Comparison of ENCODE assay signal across 8 cellular contexts in the genomic region with DNA sequence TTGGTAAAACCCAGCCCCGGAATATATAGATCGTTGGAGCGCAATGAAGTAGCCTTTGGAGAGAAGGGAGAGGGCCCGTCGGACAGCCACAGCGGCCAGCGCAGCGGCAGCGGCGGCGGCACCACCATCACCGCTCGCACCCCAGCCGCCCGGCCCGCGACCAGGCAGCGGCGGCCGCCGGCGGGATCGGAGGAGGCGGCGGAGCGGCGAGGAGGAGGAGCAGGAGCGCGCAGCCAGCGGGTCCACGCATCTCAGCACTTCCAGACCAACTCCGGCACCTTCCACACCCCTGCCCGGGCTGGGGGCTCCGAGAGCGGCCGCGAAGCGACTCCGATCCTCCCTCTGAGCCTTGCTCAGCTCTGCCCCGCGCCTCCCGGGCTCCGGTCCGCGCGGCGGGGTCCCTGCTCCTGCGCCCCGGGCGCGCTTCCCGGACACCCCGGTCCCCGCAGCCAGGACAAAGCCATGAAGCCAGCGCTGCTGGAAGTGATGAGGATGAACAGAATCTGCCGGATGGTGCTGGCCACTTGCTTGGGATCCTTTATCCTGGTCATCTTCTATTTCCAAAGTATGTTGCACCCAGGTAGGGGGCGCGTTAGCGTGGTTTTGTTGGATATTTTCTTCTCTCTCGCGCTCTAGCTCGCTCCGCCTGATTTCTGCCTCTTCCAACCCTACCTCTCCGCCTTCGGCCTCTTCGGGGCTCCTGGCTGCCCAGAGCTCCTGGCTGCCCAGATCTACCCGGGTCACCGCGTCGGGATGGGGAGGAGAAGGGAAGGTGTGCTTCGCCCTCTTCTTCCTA. TPM values are rescaled to one million over a fixed set of nuclear protein-coding genes. Genes with fewer than 3 reads are reported as not detected.
DNase-seq lines count a peak whose midpoint lies in the region; ATAC-seq and TF ChIP-seq lines count a peak whose summit lies in the region.

No MANE protein-coding gene starts in this region.

- H3K9ac ChIP-seq in skeletal muscle tissue (ENCODE audit: low read depth in 1 of 3, low read length in 3 of 3), result peak overlapping the region; percentile 70 to 71 (median 70)

- peak overlapping the region; percentile 58 for H3K27ac ChIP-seq in skeletal muscle tissue (ENCODE audit: low read depth, low read length)

- no peaks in the 10 kb centered on the region for H3K9me3 ChIP-seq in skeletal muscle tissue (ENCODE audit: control insufficient read depth in 3 of 3, low read length in 3 of 3)

- peak; percentile 30 for ATAC-seq in HG02852 (IDR thresholded peaks at IDR 0.05; ENCODE audit: unreplicated experiment)

- DNase-seq in 8988T (peak; percentile 75), GM13977 (ENCODE audit: low spot score) (peak; percentile 79), NCI-H1694 (lab: John Stamatoyannopoulos, UW) (peak; percentile 11), UCSD-AML1 (lab: John Stamatoyannopoulos, UW; ENCODE audit: unreplicated experiment) (peak; percentile 67), cardiac fibroblast (ENCODE audit: low read depth in 2 of 2) (peak; percentile 77 to 84), inferior parietal cortex (ENCODE audit: extremely low spot score) (peak; percentile 74)

- H3K4me1 ChIP-seq in skeletal muscle tissue (ENCODE audit: control insufficient read depth in 3 of 3, insufficient read depth in 3 of 3, low read length in 3 of 3), result peaks cover 24 to 26% (median 25%) of the 10 kb centered on the region in 3 donors

- in situ Hi-C loops in GM13977 (cut with MboI; ENCODE audit: low pct_unique_long_range_greater_than_20kb, low sequenced_read_pairs, unreplicated experiment), result no loop called here

- H3K4me3 ChIP-seq in cardiac fibroblast (replicated peaks in 1 of 2; ENCODE audit: low read depth in 2 of 2, low read length in 2 of 2) (peak overlapping the region; percentile 82 to 93), skeletal muscle tissue (ENCODE audit: low read length in 3 of 3) (peak overlapping the region; percentile 68 to 76 (median 74))

- TF ChIP-seq CTCF in GM13977 (IDR thresholded peaks at IDR 0.05; ENCODE audit: extremely low read depth, insufficient read depth, missing control alignments), result peak; percentile 63
- TF ChIP-seq CTCF in cardiac fibroblast (IDR thresholded peaks at IDR 0.05; ENCODE audit: low read depth, low read length), result peak; percentile 46

- H3K36me3 ChIP-seq in skeletal muscle tissue (ENCODE audit: control insufficient read depth in 3 of 3, insufficient read depth in 3 of 3, low read length in 3 of 3), result no peaks in the 10 kb centered on the region

- peaks cover 0 to 40% (median 38%) of the 10 kb centered on the region in 3 donors for H3K27me3 ChIP-seq in skeletal muscle tissue (ENCODE audit: control insufficient read depth in 3 of 3, insufficient read depth in 3 of 3, low read length in 3 of 3)

RNA-seq across cellular contexts. Expression of a gene that starts 0.4 kb away (rescaled TPM):
- 2.1 TPM for total RNA-seq in skeletal muscle tissue

Comparison
In these comparisons a context has a peak if more than half of its experiments do, and no peak if none do; other contexts are left out.
1. Peak in every context shown above with its lines: DNase-seq, ATAC-seq, H3K4me3 ChIP-seq and H3K27ac ChIP-seq.
2. DNase-seq: peak in every context shown above with its lines; median percentile 80 in cardiac fibroblast; 79 in GM13977; 75 in 8988T; 74 in inferior parietal cortex; 67 in UCSD-AML1; 11 in NCI-H1694.